ENCODE assay signal across 1 cellular context in the genomic region with DNA sequence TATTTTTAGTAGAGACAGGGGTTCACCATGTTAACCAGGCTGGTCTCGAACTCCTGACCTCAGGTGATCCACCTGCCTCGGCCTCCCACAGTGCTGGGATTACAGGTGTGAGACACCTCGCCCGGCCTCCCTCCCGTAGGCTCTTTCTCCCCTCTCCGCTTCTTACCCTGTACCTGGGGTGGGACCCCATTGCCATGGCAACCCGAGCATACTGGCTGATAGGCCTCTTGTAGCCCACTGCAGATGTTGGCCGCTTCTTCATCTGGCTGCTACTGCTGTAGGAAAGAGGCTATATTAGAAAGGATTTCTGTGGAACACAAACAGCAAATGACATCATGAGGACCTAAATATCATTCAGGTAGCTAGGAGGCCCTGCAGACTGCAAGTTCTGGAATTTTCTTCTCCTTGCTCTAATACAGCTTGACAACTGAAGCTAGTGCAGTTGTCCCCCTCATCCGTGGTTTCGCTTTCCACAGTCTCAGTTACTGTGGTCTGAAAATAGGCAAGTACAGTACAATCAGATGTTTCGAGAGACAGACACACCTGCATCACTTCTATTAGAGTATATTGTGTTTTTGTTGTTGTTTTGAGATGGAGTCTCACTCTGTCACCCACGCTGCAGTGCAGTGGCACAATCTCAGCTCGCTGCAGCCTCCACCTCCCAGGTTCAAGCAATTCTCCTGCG.
TF ChIP-seq lines count a peak whose summit lies in the region.

No MANE protein-coding gene starts in this region.

TF ChIP-seq in K562, 482 proteins besides CTCF, POLR2A, EP300 and RAD21:
- TF ChIP-seq RFX1 (IDR thresholded peaks at IDR 0.05) (peak; percentile 54), NUFIP1 (IDR thresholded peaks at IDR 0.05; ENCODE audit: partially characterized antibody) (no peak)
TF ChIP-seq in K562: peak in this region for 1.
